ENCODE assay signal across 25 cellular contexts in the genomic region with DNA sequence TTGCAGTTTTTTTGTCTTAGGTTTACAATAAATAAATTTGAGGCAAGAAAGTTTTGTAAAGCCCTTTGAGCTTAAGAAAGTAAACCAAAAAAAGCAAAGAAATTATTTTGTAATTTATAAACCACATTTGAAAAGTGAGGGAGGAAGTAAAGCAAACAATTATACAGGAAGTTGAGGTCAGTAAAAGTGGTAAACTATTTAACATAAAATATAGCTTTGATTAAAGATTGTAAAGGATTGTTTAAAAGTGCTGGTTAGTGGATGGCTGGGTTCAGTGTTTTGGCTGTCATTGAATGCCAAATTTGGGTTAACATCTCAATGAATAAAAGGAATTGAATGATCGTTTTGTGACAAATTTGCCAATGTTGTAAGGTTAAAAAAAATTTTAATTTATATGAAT. TPM values are rescaled to one million over a fixed set of nuclear protein-coding genes. Genes with fewer than 3 reads are reported as not detected.
"Had no signal": no experiment of that assay in that cellular context is flagged by ENCODE, and none has a peak within 500 bp of the region (broad histone marks: within the 10 kb centered on the region; RNA-seq: fewer than 3 reads in every experiment).

No MANE protein-coding gene starts in this region.

- ATAC-seq: activated T-cell treated with anti-CD3 and anti-CD28 coated beads, Interleukin-2, amount 50 U/mL, for 4 hours; Right ventricle myocardium inferior had no signal

- DNase-seq: activated CD4-positive, alpha-beta memory T cell treated with anti-CD3 and anti-CD28 coated beads for 36 hours; activated CD4-positive, alpha-beta T cell treated with anti-CD3 and anti-CD28 coated beads, Interleukin-2, amount 10 ng/mL, durations not matched to agents 7 days and 5 days; activated CD4-positive, CD25-positive, alpha-beta regulatory T cell; activated CD8-positive, alpha-beta memory T cell treated with anti-CD3 and anti-CD28 coated beads for 24 hours; activated effector memory CD4-positive, alpha-beta T cell treated with anti-CD3 and anti-CD28 coated beads, Interleukin-2, amount 50 U/mL, for 16 hours; activated naive CD4-positive, alpha-beta T cell treated with Interleukin-2 at 50 U/mL for 16 hours; activated T-cell treated with anti-CD3 and anti-CD28 coated beads, Interleukin-2, amount 50 U/mL, for 4 hours; amygdala; Kasumi-1; KBM-7; NCI-H1092; NCI-H1417; NCI-H1930; NCI-H2107; NCI-H345; NCI-H510A; NCI-H526 treated with DMSO at 0.1 percent for 48 hours; NK-92 treated with Interleukin-12 subunit alpha and Interleukin-12 subunit beta, amount 100 ng/mL, for 24 hours; T-helper 9 cell had no signal

- H3K36me3 Mint-ChIP-seq: activated CD4-positive, alpha-beta memory T cell treated with anti-CD3 and anti-CD28 coated beads for 36 hours; activated naive CD8-positive, alpha-beta T cell; brain had no signal

- H3K9me3 Mint-ChIP-seq: activated CD4-positive, alpha-beta memory T cell treated with anti-CD3 and anti-CD28 coated beads for 36 hours; activated CD4-positive, alpha-beta T cell treated with anti-CD3 and anti-CD28 coated beads, Interleukin-2, amount 10 ng/mL, durations not matched to agents 7 days and 5 days; T-helper 1 cell treated with Interleukin-12 subunit alpha and Interleukin-12 subunit beta and Interleukin-4 antibody, amounts not matched to agents 30 μg/mL and 1 μg/mL, for 36 hours had no signal

- H3K4me1 Mint-ChIP-seq: brain had no signal

- H3K4me3 Mint-ChIP-seq: activated CD4-positive, alpha-beta memory T cell treated with anti-CD3 and anti-CD28 coated beads for 36 hours; activated CD4-positive, alpha-beta T cell treated with anti-CD3 and anti-CD28 coated beads, Interleukin-2, amount 10 ng/mL, durations not matched to agents 7 days and 5 days; activated naive CD8-positive, alpha-beta T cell; activated T-cell treated with anti-CD3 and anti-CD28 coated beads, Interleukin-2, amount 50 U/mL, for 4 hours; brain; T-helper 1 cell treated with Interleukin-12 subunit alpha and Interleukin-12 subunit beta and Interleukin-4 antibody, amounts not matched to agents 30 μg/mL and 1 μg/mL, for 36 hours had no signal

- H3K27ac Mint-ChIP-seq: activated CD4-positive, alpha-beta memory T cell treated with anti-CD3 and anti-CD28 coated beads for 36 hours; activated CD4-positive, alpha-beta T cell treated with anti-CD3 and anti-CD28 coated beads, Interleukin-2, amount 10 ng/mL, durations not matched to agents 7 days and 5 days; activated naive CD8-positive, alpha-beta T cell; brain; T-helper 1 cell treated with Interleukin-12 subunit alpha and Interleukin-12 subunit beta and Interleukin-4 antibody, amounts not matched to agents 30 μg/mL and 1 μg/mL, for 36 hours had no signal

- FAIRE-seq: astrocyte had no signal

- H3K27me3 Mint-ChIP-seq: activated CD4-positive, alpha-beta memory T cell treated with anti-CD3 and anti-CD28 coated beads for 36 hours; activated CD4-positive, alpha-beta T cell treated with anti-CD3 and anti-CD28 coated beads, Interleukin-2, amount 10 ng/mL, durations not matched to agents 7 days and 5 days; activated naive CD8-positive, alpha-beta T cell; brain had no signal

RNA-seq across cellular contexts. Expression of a gene that starts 9.9 kb away (rescaled TPM):
- total RNA-seq: activated CD4-positive, alpha-beta memory T cell treated with anti-CD3 and anti-CD28 coated beads for 36 hours; activated CD4-positive, alpha-beta T cell treated with anti-CD3 and anti-CD28 coated beads, Interleukin-2, amount 10 ng/mL, durations not matched to agents 7 days and 5 days; activated T-cell treated with anti-CD3 and anti-CD28 coated beads, Interleukin-2, amount 50 U/mL, for 4 hours; OCI-LY7 had no signal

RNA-seq across cellular contexts. Expression of a gene that starts 34.3 kb away (rescaled TPM):
- total RNA-seq: OCI-LY7 had no signal
